16 cellular contexts compared by ENCODE assay signal in genomic region chr17:10052414-10052813, GRCh38.
DNase-seq lines count a peak whose midpoint lies in the region; ATAC-seq and TF ChIP-seq lines count a peak whose summit lies in the region.
"Had no signal": no experiment of that assay in that cellular context is flagged by ENCODE, and none has a peak within 500 bp of the region (broad histone marks: within the 10 kb centered on the region; RNA-seq: fewer than 3 reads in every experiment).

No MANE protein-coding gene starts in this region.

- no peaks in the 10 kb centered on the region for H3K9me3 ChIP-seq in mesenchymal stem cell (ENCODE audit: control insufficient read depth, low read length)
- H3K9me3 ChIP-seq: Peyer's patch had no signal

- DNase-seq in GM12865 (ENCODE audit: low read depth): peak; percentile 78
- no peak for DNase-seq in mesenchymal stem cell
- DNase-seq in superior temporal gyrus (ENCODE audit: extremely low spot score): no peak
- DNase-seq in cortex of kidney (lab: John Stamatoyannopoulos, UW): no peak
- DNase-seq: activated CD4-positive, alpha-beta T cell treated with anti-CD3 and anti-CD28 coated beads for 1 hour; activated T-cell treated with anti-CD3 and anti-CD28 coated beads, Interleukin-2, amount 50 U/mL, for 4 hours; AML-193; DND-41; NCI-H1694 treated with DMSO at 0.1 percent for 48 hours; NCI-H524; Peyer's patch; stimulated activated CD4-positive, alpha-beta T cell treated with anti-CD3 and anti-CD28 coated beads, Interleukin-1b, Interleukin-23, amount 100 ng/mL, for 48 hours had no signal

- H2AFZ ChIP-seq in mesenchymal stem cell (ENCODE audit: low read depth, low read length): no peak overlapping the region

- H4K91ac ChIP-seq in mesenchymal stem cell (ENCODE audit: low read length): no peak overlapping the region

- 92% methylated on average over 8 of the region's 8 CpGs for WGBS in mesenchymal stem cell

- no peak overlapping the region for H3K4ac ChIP-seq in mesenchymal stem cell (ENCODE audit: low read depth in 1 of 2, low read length in 2 of 2)

- no peak for TF ChIP-seq CTCF in GM12865 (IDR thresholded peaks at IDR 0.05; ENCODE audit: insufficient read depth, low read depth, low read length, missing control alignments)

- H3K27me3 ChIP-seq in mesenchymal stem cell (ENCODE audit: control insufficient read depth in 1 of 2, insufficient read depth in 1 of 2, low read length in 2 of 2): no peaks in the 10 kb centered on the region
- H3K27me3 ChIP-seq: Peyer's patch had no signal

- H2AK5ac ChIP-seq in mesenchymal stem cell (ENCODE audit: low read length, severe bottlenecking): no peak overlapping the region

- H2BK120ac ChIP-seq in mesenchymal stem cell (ENCODE audit: low read depth, low read length): no peak overlapping the region

- H2BK12ac ChIP-seq in mesenchymal stem cell (ENCODE audit: low read length in 2 of 2): no peak overlapping the region

- no peak overlapping the region for H3K14ac ChIP-seq in mesenchymal stem cell (ENCODE audit: low read length in 2 of 2)

- H3K4me1 ChIP-seq in mesenchymal stem cell (ENCODE audit: control insufficient read depth, insufficient read depth, low read depth, low read length): peaks cover 2% of the 10 kb centered on the region

- H3K27ac ChIP-seq in mesenchymal stem cell (ENCODE audit: low read length, poor library complexity, severe bottlenecking): no peak overlapping the region

- H3K9ac ChIP-seq in mesenchymal stem cell (ENCODE audit: low read length): no peak overlapping the region

- H3K18ac ChIP-seq in mesenchymal stem cell (ENCODE audit: low read depth in 1 of 2, low read length in 2 of 2): no peak overlapping the region

- H4K8ac ChIP-seq in mesenchymal stem cell (ENCODE audit: low read length): no peak overlapping the region

- H3K79me1 ChIP-seq in mesenchymal stem cell (replicated peaks; ENCODE audit: low read length, poor library complexity, severe bottlenecking): peaks cover 10% of the 10 kb centered on the region

- peak overlapping the region; percentile 85 for H2BK15ac ChIP-seq in mesenchymal stem cell (ENCODE audit: low read depth, poor library complexity, severe bottlenecking)

- peak; percentile 33 for ATAC-seq in GM19023 (IDR thresholded peaks at IDR 0.05; ENCODE audit: unreplicated experiment)
- ATAC-seq in HG03039 (IDR thresholded peaks at IDR 0.05; ENCODE audit: unreplicated experiment): peak; percentile 44
- no peak for ATAC-seq in GM18502 (IDR thresholded peaks at IDR 0.05; ENCODE audit: poor library complexity, unreplicated experiment)
- no peak for ATAC-seq in GM21515 (IDR thresholded peaks at IDR 0.05; ENCODE audit: unreplicated experiment)
- ATAC-seq: activated T-cell treated with anti-CD3 and anti-CD28 coated beads, Interleukin-2, amount 50 U/mL, for 4 hours had no signal

- H3K36me3 ChIP-seq in mesenchymal stem cell (ENCODE audit: control insufficient read depth in 1 of 2, insufficient read depth in 2 of 2, low read depth in 1 of 2, low read length in 2 of 2): peaks cover 0 to 4% of the 10 kb centered on the region in 2 experiments
- H3K36me3 ChIP-seq: Peyer's patch had no signal

- no peak overlapping the region for H3K4me2 ChIP-seq in mesenchymal stem cell (ENCODE audit: low read length, poor library complexity, severe bottlenecking)

- H2BK5ac ChIP-seq in mesenchymal stem cell (ENCODE audit: low read depth, low read length, poor library complexity, severe bottlenecking): no peak overlapping the region

- H3K23ac ChIP-seq in mesenchymal stem cell (ENCODE audit: low read length in 2 of 2): no peak overlapping the region

- H3K4me3 ChIP-seq in GM12865 (ENCODE audit: low read depth, low read length): peak overlapping the region; percentile 60
- H3K4me3 ChIP-seq in mesenchymal stem cell (ENCODE audit: insufficient read depth in 1 of 2, low read depth in 1 of 2, low read length in 2 of 2): no peak overlapping the region
- H3K4me3 ChIP-seq: Peyer's patch had no signal

Comparison
In these comparisons a context has a peak if more than half of its experiments do, and no peak if none do; other contexts are left out.
1. ATAC-seq: peak in GM19023 (single experiment) and HG03039 (single experiment); none in GM18502 (single experiment) and GM21515 (single experiment).